Comparison of ENCODE assay signal across 32 cellular contexts in genomic region chr3:185779461-185779860, GRCh38. TPM values are rescaled to one million over a fixed set of nuclear protein-coding genes. Genes with fewer than 3 reads are reported as not detected.
DNase-seq lines count a peak whose midpoint lies in the region; FAIRE-seq lines count a peak whose summit lies in the region.
"Had no signal": no experiment of that assay in that cellular context is flagged by ENCODE, and none has a peak within 500 bp of the region (broad histone marks: within the 10 kb centered on the region; RNA-seq: fewer than 3 reads in every experiment).

No MANE protein-coding gene starts in this region.

- no peak overlapping the region for H3K18ac ChIP-seq in mesendoderm (ENCODE audit: low read length)

- H3K23ac ChIP-seq in mesendoderm (ENCODE audit: low read length), result no peak overlapping the region

- H4K8ac ChIP-seq in mesendoderm (ENCODE audit: low read depth, low read length), result no peak overlapping the region

- no peaks in the 10 kb centered on the region for H3K27me3 Mint-ChIP-seq in activated naive CD8-positive, alpha-beta T cell treated with anti-CD3 and anti-CD28 coated beads for 36 hours

- no peaks in the 10 kb centered on the region for H3K36me3 ChIP-seq in HUES64 (ENCODE audit: insufficient read depth, low read length)
- H3K36me3 ChIP-seq in mesendoderm (ENCODE audit: control insufficient read depth, insufficient read depth, low read length), result no peaks in the 10 kb centered on the region
- H3K36me3 ChIP-seq: lower lobe of right lung, tibial nerve had no signal

- no peak overlapping the region for H2BK120ac ChIP-seq in mesendoderm (ENCODE audit: low read depth, low read length)

- peak overlapping the region; percentile 76 for H3K27ac ChIP-seq in HUES64 (ENCODE audit: low read depth, low read length)
- H3K27ac ChIP-seq in mesendoderm (ENCODE audit: low read depth, low read length), result peak overlapping the region; percentile 55
- H3K27ac ChIP-seq: lower lobe of right lung, PC-9, tibial nerve, VCaP had no signal

- no peak overlapping the region for H2BK15ac ChIP-seq in mesendoderm (replicated peaks; ENCODE audit: low read depth)

- no peaks in the 10 kb centered on the region for H3K9me3 Mint-ChIP-seq in activated naive CD8-positive, alpha-beta T cell treated with anti-CD3 and anti-CD28 coated beads for 36 hours
- H3K9me3 Mint-ChIP-seq: natural killer cell treated with Interleukin-12 subunit alpha and Interleukin-12 subunit beta and Interleukin-15 and Interleukin-18, amount 100 ng/mL, for 72 hours; stimulated activated effector memory CD8-positive, alpha-beta T cell treated with anti-CD3 and anti-CD28 coated beads, Interleukin-12 subunit alpha, Interleukin-12 subunit beta, amount 100 ng/mL, for 72 hours had no signal

- H3K4me3 ChIP-seq in HUES64 (ENCODE audit: low read length) (0 out of 2 replicates have a peak overlapping the region, but pooled peaks have one; percentile 5), mesendoderm (ENCODE audit: low read length) (no peak overlapping the region)
- H3K4me3 ChIP-seq: lower lobe of right lung, mucosa of descending colon, PC-9, tibial nerve had no signal

- H3K27me3 ChIP-seq in HUES64 (ENCODE audit: insufficient read depth, low read length) (no peaks in the 10 kb centered on the region), mesendoderm (ENCODE audit: insufficient read depth, low read length, poor library complexity) (no peaks in the 10 kb centered on the region)
- H3K27me3 ChIP-seq: tibial nerve had no signal

- H3K56ac ChIP-seq in mesendoderm (ENCODE audit: low read length), result peak overlapping the region; percentile 17

- peaks cover 19% of the 10 kb centered on the region for H3K79me1 ChIP-seq in mesendoderm (ENCODE audit: low read length)

- H3K9ac ChIP-seq in HUES64 (ENCODE audit: low read depth, low read length) (peak overlapping the region; percentile 35), mesendoderm (ENCODE audit: low read length) (no peak overlapping the region)

- no peak overlapping the region for H3K4ac ChIP-seq in mesendoderm (ENCODE audit: low read depth, low read length)

- 15% methylated on average over 2 of the region's 2 CpGs for WGBS in HUES64
- no CpG with 5 or more reads among the region's 2 CpGs for WGBS in mesendoderm (ENCODE audit: extremely low coverage, insufficient coverage, low lambda C conversion rate)

- H2BK5ac ChIP-seq in mesendoderm (ENCODE audit: low read length), result no peak overlapping the region

- H3K9me3 ChIP-seq in HUES64 (ENCODE audit: insufficient read depth, low read depth, low read length), result no peaks in the 10 kb centered on the region
- H3K9me3 ChIP-seq: lower lobe of right lung, mucosa of descending colon, tibial nerve had no signal

- H3K36me3 Mint-ChIP-seq in activated naive CD8-positive, alpha-beta T cell treated with anti-CD3 and anti-CD28 coated beads for 36 hours, result no peaks in the 10 kb centered on the region
- H3K36me3 Mint-ChIP-seq: natural killer cell treated with Interleukin-12 subunit alpha and Interleukin-12 subunit beta and Interleukin-15 and Interleukin-18, amount 100 ng/mL, for 72 hours; stimulated activated effector memory CD8-positive, alpha-beta T cell treated with anti-CD3 and anti-CD28 coated beads, Interleukin-12 subunit alpha, Interleukin-12 subunit beta, amount 100 ng/mL, for 72 hours had no signal

- no peak overlapping the region for H3K4me2 ChIP-seq in mesendoderm (ENCODE audit: low read length)
- H3K4me2 ChIP-seq: PC-9 had no signal

- no peak for FAIRE-seq in urothelium cell line (lab: Jason Lieb, UNC)
- FAIRE-seq: bronchial epithelial cell had no signal

- no peak overlapping the region for H3K4me3 Mint-ChIP-seq in activated naive CD8-positive, alpha-beta T cell treated with anti-CD3 and anti-CD28 coated beads for 36 hours
- H3K4me3 Mint-ChIP-seq: activated T-helper 17 cell treated with anti-CD3 and anti-CD28 coated beads, Interleukin-2, amount 50 U/mL, for 72 hours; natural killer cell treated with Interleukin-12 subunit alpha and Interleukin-12 subunit beta and Interleukin-15 and Interleukin-18, amount 100 ng/mL, for 72 hours; stimulated activated effector memory CD8-positive, alpha-beta T cell treated with anti-CD3 and anti-CD28 coated beads, Interleukin-12 subunit alpha, Interleukin-12 subunit beta, amount 100 ng/mL, for 72 hours had no signal

- H3K4me1 ChIP-seq in HUES64 (ENCODE audit: insufficient read depth, low read length) (peaks cover 67% of the 10 kb centered on the region), mesendoderm (ENCODE audit: control insufficient read depth, low read depth, low read length) (peaks cover 28% of the 10 kb centered on the region)
- H3K4me1 ChIP-seq: lower lobe of right lung had no signal

- DNase-seq in Daoy (ENCODE audit: low read depth), result peak; percentile 58
- peak; percentile 46 for DNase-seq in astrocyte of the hippocampus (ENCODE audit: low read depth, low spot score)
- peak; percentile 85 for DNase-seq in mesendoderm
- no peak for DNase-seq in NCI-H1694 (lab: John Stamatoyannopoulos, UW)
- DNase-seq in dedifferentiated amniotic fluid mesenchymal stem cell (ENCODE audit: extremely low spot score), result no peak
- no peak for DNase-seq in activated naive CD8-positive, alpha-beta T cell treated with anti-CD3 and anti-CD28 coated beads for 36 hours
- no peak for DNase-seq in urothelium cell line (ENCODE audit: low spot score)
- DNase-seq: 8988T; activated CD4-positive, alpha-beta T cell treated with anti-CD3 and anti-CD28 coated beads for 4 hours; activated naive CD4-positive, alpha-beta T cell treated with anti-CD3 and anti-CD28 coated beads, Interleukin-2, amount 50 U/mL, for 16 hours; amniotic stem cell; C1 segment of cervical spinal cord; effector CD4-positive, alpha-beta T cell; GDM1; KBM-7; lower lobe of right lung; mucosa of descending colon; NCI-H1105; NCI-H1930; NCI-H526 treated with DMSO at 0.1 percent for 48 hours; occipital lobe; PC-9; SHP77 treated with DMSO at 0.1 percent for 48 hours; stimulated activated CD4-positive, alpha-beta T cell treated with anti-CD3 and anti-CD28 coated beads, Interleukin-15, amount 100 ng/mL, for 24 hours; SW 1271 had no signal

- no peak overlapping the region for H2AK5ac ChIP-seq in mesendoderm (ENCODE audit: low read length)

- no peak overlapping the region for H3K27ac Mint-ChIP-seq in activated naive CD8-positive, alpha-beta T cell treated with anti-CD3 and anti-CD28 coated beads for 36 hours
- H3K27ac Mint-ChIP-seq: activated T-helper 17 cell treated with anti-CD3 and anti-CD28 coated beads, Interleukin-2, amount 50 U/mL, for 72 hours; natural killer cell treated with Interleukin-12 subunit alpha and Interleukin-12 subunit beta and Interleukin-15 and Interleukin-18, amount 100 ng/mL, for 72 hours; stimulated activated effector memory CD8-positive, alpha-beta T cell treated with anti-CD3 and anti-CD28 coated beads, Interleukin-12 subunit alpha, Interleukin-12 subunit beta, amount 100 ng/mL, for 72 hours had no signal

- no peaks in the 10 kb centered on the region for H3K4me1 Mint-ChIP-seq in activated naive CD8-positive, alpha-beta T cell treated with anti-CD3 and anti-CD28 coated beads for 36 hours
- H3K4me1 Mint-ChIP-seq: activated T-helper 17 cell treated with anti-CD3 and anti-CD28 coated beads, Interleukin-2, amount 50 U/mL, for 72 hours; stimulated activated effector memory CD8-positive, alpha-beta T cell treated with anti-CD3 and anti-CD28 coated beads, Interleukin-12 subunit alpha, Interleukin-12 subunit beta, amount 100 ng/mL, for 72 hours had no signal

- H3K79me2 ChIP-seq in mesendoderm (ENCODE audit: control insufficient read depth, insufficient read depth, low read length), result peaks cover 87% of the 10 kb centered on the region

- no peak overlapping the region for H4K5ac ChIP-seq in mesendoderm (ENCODE audit: low read length)

RNA-seq across cellular contexts. Expression of gene IGF2BP2, which starts 45.4 kb away (rescaled TPM):
- 44.6 and 69.2 TPM in 2 replicates for total RNA-seq in Daoy (2014; rRNA removed; shearing (Covaris generic))
- polyA plus RNA-seq in HUES64 (2013, experiment 1 of 2), result 87.0 TPM
- 107 TPM for polyA plus RNA-seq in HUES64 (2013, experiment 2 of 2)
- polyA plus RNA-seq in mesendoderm (2013, experiment 1 of 2), result 110 TPM
- polyA plus RNA-seq in mesendoderm (2013, experiment 2 of 2), result 110 TPM
- total RNA-seq in activated naive CD8-positive, alpha-beta T cell treated with anti-CD3 and anti-CD28 coated beads for 36 hours, result under 1 TPM; 0.28 to 0.41 TPM

Comparison
In these comparisons a context has a peak if more than half of its experiments do, and no peak if none do; other contexts are left out.
1. DNase-seq: peak in Daoy (single experiment), astrocyte of the hippocampus (single experiment) and mesendoderm (single experiment); none in NCI-H1694 (single experiment), dedifferentiated amniotic fluid mesenchymal stem cell (single experiment), activated naive CD8-positive, alpha-beta T cell treated with anti-CD3 and anti-CD28 coated beads for 36 hours (single experiment) and urothelium cell line (single experiment).
2. RNA of gene IGF2BP2, which starts 45.4 kb away (total RNA-seq): 44.6 to 69.2 TPM in Daoy; 0.28 to 0.41 TPM in activated naive CD8-positive, alpha-beta T cell treated with anti-CD3 and anti-CD28 coated beads for 36 hours; every median in the first group is over 10 times any median in the second.